In the genomic region with DNA sequence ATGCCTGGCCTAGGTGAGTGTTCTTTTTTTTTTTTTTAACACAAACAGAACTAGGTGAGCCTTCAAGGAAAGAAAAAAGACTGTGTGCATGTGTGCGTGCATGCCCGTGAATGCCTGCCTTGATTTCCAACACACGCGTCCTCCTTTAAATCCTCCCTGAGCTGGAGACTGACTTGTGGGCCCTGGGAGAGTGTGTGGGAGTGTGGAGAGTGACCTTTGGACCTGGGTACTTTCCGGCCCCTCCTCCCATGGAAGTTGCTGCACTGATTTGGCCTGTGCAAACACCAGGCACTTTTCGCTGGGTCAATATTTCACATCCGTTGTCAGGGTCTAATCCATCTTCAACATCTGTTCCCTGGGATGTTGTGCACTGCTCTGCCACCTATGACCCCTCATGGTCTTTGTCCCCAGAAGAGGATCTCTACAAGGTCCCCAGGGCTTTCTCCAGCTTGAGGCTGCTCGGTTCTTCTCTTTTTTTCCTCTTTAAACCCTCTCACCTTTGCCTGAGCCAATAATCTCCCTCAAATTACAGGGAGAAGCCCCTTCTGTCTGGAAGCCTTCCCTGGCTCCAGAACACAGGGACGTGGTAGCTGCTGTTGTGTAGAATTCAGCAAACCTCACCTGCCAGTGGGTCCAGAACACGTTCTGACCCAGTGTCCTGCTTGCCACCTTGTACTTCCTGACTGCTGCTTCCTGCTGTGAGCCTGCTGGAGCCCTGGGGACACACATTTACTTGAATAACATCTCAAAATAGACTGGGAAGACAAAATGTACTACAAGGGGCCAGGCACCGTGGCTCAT, we compare ENCODE assay signal across 1 cellular context.
TF ChIP-seq lines count a peak whose summit lies in the region.

No MANE protein-coding gene starts in this region.

TF ChIP-seq in HepG2, 621 proteins besides CTCF, POLR2A, EP300 and RAD21 (continued from another document and continues in another):
- TF ChIP-seq, protein P1, sequence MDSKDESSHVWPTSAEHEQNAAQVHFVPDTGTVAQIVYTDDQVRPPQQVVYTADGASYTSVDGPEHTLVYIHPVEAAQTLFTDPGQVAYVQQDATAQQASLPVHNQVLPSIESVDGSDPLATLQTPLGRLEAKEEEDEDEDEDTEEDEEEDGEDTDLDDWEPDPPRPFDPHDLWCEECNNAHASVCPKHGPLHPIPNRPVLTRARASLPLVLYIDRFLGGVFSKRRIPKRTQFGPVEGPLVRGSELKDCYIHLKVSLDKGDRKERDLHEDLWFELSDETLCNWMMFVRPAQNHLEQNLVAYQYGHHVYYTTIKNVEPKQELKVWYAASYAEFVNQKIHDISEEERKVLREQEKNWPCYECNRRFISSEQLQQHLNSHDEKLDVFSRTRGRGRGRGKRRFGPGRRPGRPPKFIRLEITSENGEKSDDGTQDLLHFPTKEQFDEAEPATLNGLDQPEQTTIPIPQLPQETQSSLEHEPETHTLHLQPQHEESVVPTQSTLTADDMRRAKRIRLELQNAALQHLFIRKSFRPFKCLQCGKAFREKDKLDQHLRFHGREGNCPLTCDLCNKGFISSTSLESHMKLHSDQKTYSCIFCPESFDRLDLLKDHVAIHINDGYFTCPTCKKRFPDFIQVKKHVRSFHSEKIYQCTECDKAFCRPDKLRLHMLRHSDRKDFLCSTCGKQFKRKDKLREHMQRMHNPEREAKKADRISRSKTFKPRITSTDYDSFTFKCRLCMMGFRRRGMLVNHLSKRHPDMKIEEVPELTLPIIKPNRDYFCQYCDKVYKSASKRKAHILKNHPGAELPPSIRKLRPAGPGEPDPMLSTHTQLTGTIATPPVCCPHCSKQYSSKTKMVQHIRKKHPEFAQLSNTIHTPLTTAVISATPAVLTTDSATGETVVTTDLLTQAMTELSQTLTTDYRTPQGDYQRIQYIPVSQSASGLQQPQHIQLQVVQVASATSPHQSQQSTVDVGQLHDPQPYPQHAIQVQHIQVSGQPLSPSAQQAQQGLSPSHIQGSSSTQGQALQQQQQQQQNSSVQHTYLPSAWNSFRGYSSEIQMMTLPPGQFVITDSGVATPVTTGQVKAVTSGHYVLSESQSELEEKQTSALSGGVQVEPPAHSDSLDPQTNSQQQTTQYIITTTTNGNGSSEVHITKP (CRISPR knock-in tag; IDR thresholded peaks at IDR 0.05; ENCODE audit: low read depth), result peak; percentile 89
- TF ChIP-seq SOX6 (IDR thresholded peaks at IDR 0.05), result no peak
- peak; percentile 97 for TF ChIP-seq SOX6 (CRISPR knock-in tag; IDR thresholded peaks at IDR 0.05)
- TF ChIP-seq ZC3H13 (CRISPR knock-in tag; IDR thresholded peaks at IDR 0.05), result peak; percentile 71; the same call in 1 of the 2 replicates
- TF ChIP-seq ZNF558 (CRISPR knock-in tag; IDR thresholded peaks at IDR 0.05; ENCODE audit: borderline replicate concordance), result no peak
- peak; percentile 69 for TF ChIP-seq HIVEP1 (CRISPR knock-in tag; IDR thresholded peaks at IDR 0.05)
- TF ChIP-seq, protein P2, sequence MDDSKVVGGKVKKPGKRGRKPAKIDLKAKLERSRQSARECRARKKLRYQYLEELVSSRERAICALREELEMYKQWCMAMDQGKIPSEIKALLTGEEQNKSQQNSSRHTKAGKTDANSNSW (CRISPR knock-in tag; IDR thresholded peaks at IDR 0.05; ENCODE audit: borderline replicate concordance), result no peak
- TF ChIP-seq SATB2 (CRISPR knock-in tag; IDR thresholded peaks at IDR 0.05), result no peak
- TF ChIP-seq, protein P3, sequence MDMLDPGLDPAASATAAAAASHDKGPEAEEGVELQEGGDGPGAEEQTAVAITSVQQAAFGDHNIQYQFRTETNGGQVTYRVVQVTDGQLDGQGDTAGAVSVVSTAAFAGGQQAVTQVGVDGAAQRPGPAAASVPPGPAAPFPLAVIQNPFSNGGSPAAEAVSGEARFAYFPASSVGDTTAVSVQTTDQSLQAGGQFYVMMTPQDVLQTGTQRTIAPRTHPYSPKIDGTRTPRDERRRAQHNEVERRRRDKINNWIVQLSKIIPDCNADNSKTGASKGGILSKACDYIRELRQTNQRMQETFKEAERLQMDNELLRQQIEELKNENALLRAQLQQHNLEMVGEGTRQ (IDR thresholded peaks at IDR 0.05; ENCODE audit: low read depth, low read length), result no peak
- TF ChIP-seq, protein P3 (CRISPR knock-in tag; IDR thresholded peaks at IDR 0.05; ENCODE audit: borderline replicate concordance), result peak; percentile 40; the same call in 1 of the 2 replicates
- TF ChIP-seq YY1 (IDR thresholded peaks at IDR 0.05; ENCODE audit: insufficient read depth, insufficient replicate concordance, low read depth, low read length), result peak; percentile 55
- TF ChIP-seq, protein P4, sequence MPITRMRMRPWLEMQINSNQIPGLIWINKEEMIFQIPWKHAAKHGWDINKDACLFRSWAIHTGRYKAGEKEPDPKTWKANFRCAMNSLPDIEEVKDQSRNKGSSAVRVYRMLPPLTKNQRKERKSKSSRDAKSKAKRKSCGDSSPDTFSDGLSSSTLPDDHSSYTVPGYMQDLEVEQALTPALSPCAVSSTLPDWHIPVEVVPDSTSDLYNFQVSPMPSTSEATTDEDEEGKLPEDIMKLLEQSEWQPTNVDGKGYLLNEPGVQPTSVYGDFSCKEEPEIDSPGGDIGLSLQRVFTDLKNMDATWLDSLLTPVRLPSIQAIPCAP (CRISPR knock-in tag; IDR thresholded peaks at IDR 0.05; ENCODE audit: low read depth), result peak; percentile 52; the same call in 1 of the 2 replicates
- TF ChIP-seq FOXA1 (IDR thresholded peaks at IDR 0.05), result peak; percentile 92
- peak; percentile 100 for TF ChIP-seq FOXA1 (CRISPR knock-in tag; IDR thresholded peaks at IDR 0.05)
- TF ChIP-seq ZNF432 (CRISPR knock-in tag; IDR thresholded peaks at IDR 0.05; ENCODE audit: borderline replicate concordance), result no peak
- TF ChIP-seq ZNF616 (CRISPR knock-in tag; IDR thresholded peaks at IDR 0.05; ENCODE audit: low read depth), result peak; percentile 21; the same call in 1 of the 2 replicates
- TF ChIP-seq THYN1 (CRISPR knock-in tag; IDR thresholded peaks at IDR 0.05; ENCODE audit: borderline replicate concordance, low read depth), result no peak
- TF ChIP-seq, protein P5, sequence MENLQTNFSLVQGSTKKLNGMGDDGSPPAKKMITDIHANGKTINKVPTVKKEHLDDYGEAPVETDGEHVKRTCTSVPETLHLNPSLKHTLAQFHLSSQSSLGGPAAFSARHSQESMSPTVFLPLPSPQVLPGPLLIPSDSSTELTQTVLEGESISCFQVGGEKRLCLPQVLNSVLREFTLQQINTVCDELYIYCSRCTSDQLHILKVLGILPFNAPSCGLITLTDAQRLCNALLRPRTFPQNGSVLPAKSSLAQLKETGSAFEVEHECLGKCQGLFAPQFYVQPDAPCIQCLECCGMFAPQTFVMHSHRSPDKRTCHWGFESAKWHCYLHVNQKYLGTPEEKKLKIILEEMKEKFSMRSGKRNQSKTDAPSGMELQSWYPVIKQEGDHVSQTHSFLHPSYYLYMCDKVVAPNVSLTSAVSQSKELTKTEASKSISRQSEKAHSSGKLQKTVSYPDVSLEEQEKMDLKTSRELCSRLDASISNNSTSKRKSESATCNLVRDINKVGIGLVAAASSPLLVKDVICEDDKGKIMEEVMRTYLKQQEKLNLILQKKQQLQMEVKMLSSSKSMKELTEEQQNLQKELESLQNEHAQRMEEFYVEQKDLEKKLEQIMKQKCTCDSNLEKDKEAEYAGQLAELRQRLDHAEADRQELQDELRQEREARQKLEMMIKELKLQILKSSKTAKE (CRISPR knock-in tag; IDR thresholded peaks at IDR 0.05; ENCODE audit: borderline replicate concordance), result peak; percentile 89
- no peak for TF ChIP-seq GLI4 (CRISPR knock-in tag; IDR thresholded peaks at IDR 0.05; ENCODE audit: borderline replicate concordance)
- TF ChIP-seq KLF16 (CRISPR knock-in tag; IDR thresholded peaks at IDR 0.05), result peak in 1 of 2 experiments; percentile 96; a peak in 2 of 4 replicates
- no peak for TF ChIP-seq NPAS2 (CRISPR knock-in tag; IDR thresholded peaks at IDR 0.05; ENCODE audit: borderline replicate concordance)
- TF ChIP-seq, protein P6, sequence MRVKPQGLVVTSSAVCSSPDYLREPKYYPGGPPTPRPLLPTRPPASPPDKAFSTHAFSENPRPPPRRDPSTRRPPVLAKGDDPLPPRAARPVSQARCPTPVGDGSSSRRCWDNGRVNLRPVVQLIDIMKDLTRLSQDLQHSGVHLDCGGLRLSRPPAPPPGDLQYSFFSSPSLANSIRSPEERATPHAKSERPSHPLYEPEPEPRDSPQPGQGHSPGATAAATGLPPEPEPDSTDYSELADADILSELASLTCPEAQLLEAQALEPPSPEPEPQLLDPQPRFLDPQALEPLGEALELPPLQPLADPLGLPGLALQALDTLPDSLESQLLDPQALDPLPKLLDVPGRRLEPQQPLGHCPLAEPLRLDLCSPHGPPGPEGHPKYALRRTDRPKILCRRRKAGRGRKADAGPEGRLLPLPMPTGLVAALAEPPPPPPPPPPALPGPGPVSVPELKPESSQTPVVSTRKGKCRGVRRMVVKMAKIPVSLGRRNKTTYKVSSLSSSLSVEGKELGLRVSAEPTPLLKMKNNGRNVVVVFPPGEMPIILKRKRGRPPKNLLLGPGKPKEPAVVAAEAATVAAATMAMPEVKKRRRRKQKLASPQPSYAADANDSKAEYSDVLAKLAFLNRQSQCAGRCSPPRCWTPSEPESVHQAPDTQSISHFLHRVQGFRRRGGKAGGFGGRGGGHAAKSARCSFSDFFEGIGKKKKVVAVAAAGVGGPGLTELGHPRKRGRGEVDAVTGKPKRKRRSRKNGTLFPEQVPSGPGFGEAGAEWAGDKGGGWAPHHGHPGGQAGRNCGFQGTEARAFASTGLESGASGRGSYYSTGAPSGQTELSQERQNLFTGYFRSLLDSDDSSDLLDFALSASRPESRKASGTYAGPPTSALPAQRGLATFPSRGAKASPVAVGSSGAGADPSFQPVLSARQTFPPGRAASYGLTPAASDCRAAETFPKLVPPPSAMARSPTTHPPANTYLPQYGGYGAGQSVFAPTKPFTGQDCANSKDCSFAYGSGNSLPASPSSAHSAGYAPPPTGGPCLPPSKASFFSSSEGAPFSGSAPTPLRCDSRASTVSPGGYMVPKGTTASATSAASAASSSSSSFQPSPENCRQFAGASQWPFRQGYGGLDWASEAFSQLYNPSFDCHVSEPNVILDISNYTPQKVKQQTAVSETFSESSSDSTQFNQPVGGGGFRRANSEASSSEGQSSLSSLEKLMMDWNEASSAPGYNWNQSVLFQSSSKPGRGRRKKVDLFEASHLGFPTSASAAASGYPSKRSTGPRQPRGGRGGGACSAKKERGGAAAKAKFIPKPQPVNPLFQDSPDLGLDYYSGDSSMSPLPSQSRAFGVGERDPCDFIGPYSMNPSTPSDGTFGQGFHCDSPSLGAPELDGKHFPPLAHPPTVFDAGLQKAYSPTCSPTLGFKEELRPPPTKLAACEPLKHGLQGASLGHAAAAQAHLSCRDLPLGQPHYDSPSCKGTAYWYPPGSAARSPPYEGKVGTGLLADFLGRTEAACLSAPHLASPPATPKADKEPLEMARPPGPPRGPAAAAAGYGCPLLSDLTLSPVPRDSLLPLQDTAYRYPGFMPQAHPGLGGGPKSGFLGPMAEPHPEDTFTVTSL (CRISPR knock-in tag; IDR thresholded peaks at IDR 0.05; ENCODE audit: borderline replicate concordance), result peak; percentile 99
- TF ChIP-seq KLF9 (CRISPR knock-in tag; IDR thresholded peaks at IDR 0.05; ENCODE audit: low read depth), result peak; percentile 53; the same call in 1 of the 2 replicates
- TF ChIP-seq ZFP37 (CRISPR knock-in tag; IDR thresholded peaks at IDR 0.05; ENCODE audit: borderline replicate concordance), result no peak
- TF ChIP-seq RFX1 (IDR thresholded peaks at IDR 0.05), result peak; percentile 46; the same call in 1 of the 2 replicates
- TF ChIP-seq MAFG (CRISPR knock-in tag; IDR thresholded peaks at IDR 0.05), result no peak
- TF ChIP-seq MAFF (IDR thresholded peaks at IDR 0.05; ENCODE audit: low read depth, low read length), result peak; percentile 32; the same call in 1 of the 2 replicates
- no peak for TF ChIP-seq MTF2 (CRISPR knock-in tag; IDR thresholded peaks at IDR 0.05; ENCODE audit: borderline replicate concordance)
- peak; percentile 45; the same call in 1 of the 2 replicates for TF ChIP-seq MAF1 (CRISPR knock-in tag; IDR thresholded peaks at IDR 0.05; ENCODE audit: borderline replicate concordance)
- no peak for TF ChIP-seq ZNF383 (CRISPR knock-in tag; IDR thresholded peaks at IDR 0.05; ENCODE audit: borderline replicate concordance)
- TF ChIP-seq SMAD3 (CRISPR knock-in tag; IDR thresholded peaks at IDR 0.05), result peak; percentile 97
- TF ChIP-seq HDAC1 (CRISPR knock-in tag; IDR thresholded peaks at IDR 0.05), result peak; percentile 100
- TF ChIP-seq AKAP8 (CRISPR knock-in tag; IDR thresholded peaks at IDR 0.05), result peak; percentile 89
- TF ChIP-seq, protein P7, sequence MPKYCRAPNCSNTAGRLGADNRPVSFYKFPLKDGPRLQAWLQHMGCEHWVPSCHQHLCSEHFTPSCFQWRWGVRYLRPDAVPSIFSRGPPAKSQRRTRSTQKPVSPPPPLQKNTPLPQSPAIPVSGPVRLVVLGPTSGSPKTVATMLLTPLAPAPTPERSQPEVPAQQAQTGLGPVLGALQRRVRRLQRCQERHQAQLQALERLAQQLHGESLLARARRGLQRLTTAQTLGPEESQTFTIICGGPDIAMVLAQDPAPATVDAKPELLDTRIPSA (CRISPR knock-in tag; IDR thresholded peaks at IDR 0.05; ENCODE audit: borderline replicate concordance), result no peak
- 0 out of 2 replicates have a peak, but pooled peaks have one; percentile 62 for TF ChIP-seq JUN (CRISPR knock-in tag; IDR thresholded peaks at IDR 0.05)
- TF ChIP-seq, protein P8, sequence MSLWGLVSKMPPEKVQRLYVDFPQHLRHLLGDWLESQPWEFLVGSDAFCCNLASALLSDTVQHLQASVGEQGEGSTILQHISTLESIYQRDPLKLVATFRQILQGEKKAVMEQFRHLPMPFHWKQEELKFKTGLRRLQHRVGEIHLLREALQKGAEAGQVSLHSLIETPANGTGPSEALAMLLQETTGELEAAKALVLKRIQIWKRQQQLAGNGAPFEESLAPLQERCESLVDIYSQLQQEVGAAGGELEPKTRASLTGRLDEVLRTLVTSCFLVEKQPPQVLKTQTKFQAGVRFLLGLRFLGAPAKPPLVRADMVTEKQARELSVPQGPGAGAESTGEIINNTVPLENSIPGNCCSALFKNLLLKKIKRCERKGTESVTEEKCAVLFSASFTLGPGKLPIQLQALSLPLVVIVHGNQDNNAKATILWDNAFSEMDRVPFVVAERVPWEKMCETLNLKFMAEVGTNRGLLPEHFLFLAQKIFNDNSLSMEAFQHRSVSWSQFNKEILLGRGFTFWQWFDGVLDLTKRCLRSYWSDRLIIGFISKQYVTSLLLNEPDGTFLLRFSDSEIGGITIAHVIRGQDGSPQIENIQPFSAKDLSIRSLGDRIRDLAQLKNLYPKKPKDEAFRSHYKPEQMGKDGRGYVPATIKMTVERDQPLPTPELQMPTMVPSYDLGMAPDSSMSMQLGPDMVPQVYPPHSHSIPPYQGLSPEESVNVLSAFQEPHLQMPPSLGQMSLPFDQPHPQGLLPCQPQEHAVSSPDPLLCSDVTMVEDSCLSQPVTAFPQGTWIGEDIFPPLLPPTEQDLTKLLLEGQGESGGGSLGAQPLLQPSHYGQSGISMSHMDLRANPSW (CRISPR knock-in tag; IDR thresholded peaks at IDR 0.05; ENCODE audit: borderline replicate concordance), result peak; percentile 97
- TF ChIP-seq ZNF331 (CRISPR knock-in tag; IDR thresholded peaks at IDR 0.05), result peak; percentile 97
